ENCODE assay signal across 9 cellular contexts in genomic region chr17:77476006-77476405, GRCh38.
DNase-seq lines count a peak whose midpoint lies in the region; ATAC-seq and TF ChIP-seq lines count a peak whose summit lies in the region.
"Had no signal": no experiment of that assay in that cellular context is flagged by ENCODE, and none has a peak within 500 bp of the region (broad histone marks: within the 10 kb centered on the region; RNA-seq: fewer than 3 reads in every experiment).

No MANE protein-coding gene starts in this region.

- H3K36me3 ChIP-seq in rectal smooth muscle tissue (ENCODE audit: control insufficient read depth, insufficient read depth, low read length), result no peaks in the 10 kb centered on the region
- no peaks in the 10 kb centered on the region for H3K36me3 ChIP-seq in PC-9 (ENCODE audit: low read depth)
- H3K36me3 ChIP-seq in HAP-1 (replicated peaks), result no peaks in the 10 kb centered on the region

- no peak overlapping the region for H3K9ac ChIP-seq in rectal smooth muscle tissue (ENCODE audit: low read length)

- no peaks in the 10 kb centered on the region for H3K27me3 ChIP-seq in rectal smooth muscle tissue (ENCODE audit: control insufficient read depth, insufficient read depth, low read length)
- no peaks in the 10 kb centered on the region for H3K27me3 ChIP-seq in PC-9 (ENCODE audit: insufficient read depth, low read depth)
- H3K27me3 ChIP-seq in HAP-1 (ENCODE audit: low read depth), result no peaks in the 10 kb centered on the region

- peaks cover 9% of the 10 kb centered on the region; the same call in 1 of the 2 replicates for H3K79me2 ChIP-seq in PC-9 (ENCODE audit: low read depth)

- no peak overlapping the region for H3K4me2 ChIP-seq in PC-9

- H3K4me3 Mint-ChIP-seq in T-cell, result peak overlapping the region in 1 of 3 donors; percentile 79

- H3K4me1 ChIP-seq in rectal smooth muscle tissue (ENCODE audit: control insufficient read depth, insufficient read depth, low read length) (peaks cover 82% of the 10 kb centered on the region), PC-9 (replicated peaks; ENCODE audit: insufficient read depth) (no peaks in the 10 kb centered on the region), HAP-1 (peaks cover 21% of the 10 kb centered on the region)

- intact Hi-C loops in PC-9 (cut with micrococcal nuclease; ENCODE audit: unreplicated experiment), result loop anchor here (5.0 kb wide), 1 partner anchor 49 kb away; no protein-coding TSS in a partner anchor

- no peaks in the 10 kb centered on the region; the same call in 1 of the 2 replicates for H3F3A ChIP-seq in PC-9 (ENCODE audit: insufficient read depth, low read depth)

- CTCF ChIA-PET in T-cell (lab: Charles Lee), result interaction anchor here in 1 of 2 donors (0.5 kb wide), 1 partner anchor 21 kb away, joined by 5 read pairs; no protein-coding TSS in a partner anchor
- CTCF ChIA-PET in PC-9 (lab: Charles Lee), result no interaction called here

- peaks cover 80 to 89% (median 88%) of the 10 kb centered on the region in 3 donors for H3K4me1 Mint-ChIP-seq in T-cell

- H3K9me3 Mint-ChIP-seq in T-cell, result no peaks in the 10 kb centered on the region

- no peaks in the 10 kb centered on the region for H3K9me2 ChIP-seq in PC-9 (ENCODE audit: insufficient read depth)

- peaks cover 33% of the 10 kb centered on the region for H3K36me3 Mint-ChIP-seq in T-cell

- no peak for TF ChIP-seq CTCF in PC-9 (conservative IDR thresholded peaks at IDR 0.05)

- DNase-seq in ELR (ENCODE audit: low read depth) (peak; percentile 29), T-cell (no peak), PC-9 (no peak), HUDEP-2 (lab: John Stamatoyannopoulos, UW; ENCODE audit: unreplicated experiment in 76 of 76) (no peak), HAP-1 (ENCODE audit: low spot score in 2 of 2) (no peak)
- DNase-seq: activated CD4-positive, alpha-beta T cell treated with anti-CD3 and anti-CD28 coated beads, Interleukin-2, amount 50 U/mL, for 1 hour had no signal

- H3K27ac Mint-ChIP-seq in T-cell, result peak overlapping the region; percentile 91 to 96

- H4K20me1 ChIP-seq in PC-9 (ENCODE audit: insufficient read depth), result peaks cover 50% of the 10 kb centered on the region

- POLR2A ChIA-PET in T-cell (lab: Charles Lee), result no interaction called here
- POLR2A ChIA-PET in PC-9 (lab: Charles Lee; ENCODE audit: unreplicated experiment), result no interaction called here

- in situ Hi-C loops in HAP-1 (cut with MboI; ENCODE audit: low sequenced_read_pairs), result no loop called here

- no peaks in the 10 kb centered on the region for H3K27me3 Mint-ChIP-seq in T-cell

- no TSS peak for BruUV-seq in PC-9 (replicated peaks; lab: Mats Ljungman, UMichigan)

- ATAC-seq in T-cell (replicated peaks in 1 of 4) (no peak), esophagus mucosa (peak; percentile 6), HG03135 (IDR thresholded peaks at IDR 0.05; ENCODE audit: unreplicated experiment) (no peak)

- no peaks in the 10 kb centered on the region for H3K9me3 ChIP-seq in PC-9 (ENCODE audit: insufficient read depth, low read depth)
- H3K9me3 ChIP-seq in HAP-1, result no peaks in the 10 kb centered on the region

- H2AFZ ChIP-seq in PC-9, result no peak overlapping the region

- H3K4me3 ChIP-seq in rectal smooth muscle tissue (ENCODE audit: low read length) (peak overlapping the region; percentile 11), PC-9 (no peak overlapping the region), HAP-1 (no peak overlapping the region)

- H3K27ac ChIP-seq in rectal smooth muscle tissue (ENCODE audit: low read depth, low read length) (peak overlapping the region; percentile 89), PC-9 (no peak overlapping the region)
